Comparison of ENCODE assay signal across 22 cellular contexts in genomic region chr9:23571414-23572104, GRCh38.
"Had no signal": no experiment of that assay in that cellular context is flagged by ENCODE, and none has a peak within 500 bp of the region (broad histone marks: within the 10 kb centered on the region; RNA-seq: fewer than 3 reads in every experiment).

No MANE protein-coding gene starts in this region.

- H3K36me3 Mint-ChIP-seq: activated CD4-positive, alpha-beta memory T cell treated with anti-CD3 and anti-CD28 coated beads for 36 hours; activated naive CD8-positive, alpha-beta T cell treated with anti-CD3 and anti-CD28 coated beads for 36 hours; immature natural killer cell; naive thymus-derived CD4-positive, alpha-beta T cell had no signal

- DNase-seq: activated CD4-positive, alpha-beta memory T cell treated with anti-CD3 and anti-CD28 coated beads for 36 hours; activated naive CD4-positive, alpha-beta T cell treated with Interleukin-2 at 50 U/mL for 16 hours; activated naive CD8-positive, alpha-beta T cell treated with anti-CD3 and anti-CD28 coated beads for 36 hours; activated T-cell treated with anti-CD3 and anti-CD28 coated beads, Interleukin-2, amount 50 U/mL, for 48 hours; central memory CD4-positive, alpha-beta T cell; dermis blood vessel endothelial cell; effector CD8-positive, alpha-beta T cell; erythroblast; foreskin fibroblast; heart right ventricle; immature natural killer cell; left lung; naive thymus-derived CD4-positive, alpha-beta T cell; occipital lobe; right lobe of liver; stimulated activated CD4-positive, alpha-beta T cell treated with anti-CD3 and anti-CD28 coated beads, Interleukin-1b, Interleukin-23, amount 100 ng/mL, for 48 hours; testis; trophoblast cell; uterus had no signal

- H3K9me3 Mint-ChIP-seq: activated CD4-positive, alpha-beta memory T cell treated with anti-CD3 and anti-CD28 coated beads for 36 hours had no signal

- H3K27ac ChIP-seq: heart right ventricle, left lung, right lobe of liver, skin epidermis, testis, uterus had no signal

- H3K4me3 Mint-ChIP-seq: activated CD4-positive, alpha-beta memory T cell treated with anti-CD3 and anti-CD28 coated beads for 36 hours; activated naive CD8-positive, alpha-beta T cell treated with anti-CD3 and anti-CD28 coated beads for 36 hours; immature natural killer cell; naive thymus-derived CD4-positive, alpha-beta T cell; neural crest cell had no signal

- H3K27ac Mint-ChIP-seq: activated CD4-positive, alpha-beta memory T cell treated with anti-CD3 and anti-CD28 coated beads for 36 hours; activated naive CD8-positive, alpha-beta T cell treated with anti-CD3 and anti-CD28 coated beads for 36 hours; immature natural killer cell; naive thymus-derived CD4-positive, alpha-beta T cell had no signal

- ATAC-seq: left lung; naive thymus-derived CD4-positive, alpha-beta T cell; right lobe of liver had no signal

- H3K4me1 ChIP-seq: left lung, right lobe of liver, testis, uterus had no signal

- H3K36me3 ChIP-seq: heart right ventricle, left lung, right lobe of liver, uterus had no signal

- H3K4me1 Mint-ChIP-seq: activated naive CD8-positive, alpha-beta T cell treated with anti-CD3 and anti-CD28 coated beads for 36 hours; immature natural killer cell had no signal

- H3K27me3 Mint-ChIP-seq: activated naive CD8-positive, alpha-beta T cell treated with anti-CD3 and anti-CD28 coated beads for 36 hours had no signal

- H3K4me3 ChIP-seq: heart right ventricle, left lung, lung, right lobe of liver, skin epidermis, testis, uterus had no signal

- H3K27me3 ChIP-seq: heart right ventricle, left lung, right lobe of liver, testis, uterus had no signal
